ENCODE assay signal across 7 cellular contexts in the genomic region with DNA sequence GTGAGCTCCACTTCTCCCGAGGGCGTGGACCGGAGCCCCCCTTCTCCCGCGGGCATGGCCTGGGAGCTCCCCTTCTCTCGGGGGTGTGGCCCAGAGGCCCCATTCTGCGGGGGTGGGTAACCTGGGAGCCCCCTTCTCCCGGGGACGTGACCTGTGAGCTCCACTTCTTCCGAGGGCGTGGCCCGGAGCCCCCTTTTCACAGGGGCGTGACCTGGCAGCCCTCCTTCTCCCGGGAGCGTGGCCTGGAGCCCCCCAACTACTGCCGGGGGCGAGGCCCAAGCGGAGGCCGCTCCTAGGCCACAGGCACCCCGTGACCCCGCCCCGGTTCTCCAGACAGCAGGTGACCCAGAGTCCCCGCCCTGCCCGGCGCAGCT.
DNase-seq lines count a peak whose midpoint lies in the region; ATAC-seq and TF ChIP-seq lines count a peak whose summit lies in the region.

No MANE protein-coding gene starts in this region.

- DNase-seq in WERI-Rb-1: peak; percentile 44
- DNase-seq in foreskin fibroblast: no peak
- no peak for DNase-seq in COR-L47 (lab: John Stamatoyannopoulos, UW)
- no peak for DNase-seq in NCI-H1694 (lab: John Stamatoyannopoulos, UW)

- peaks cover 8% of the 10 kb centered on the region for H3K36me3 ChIP-seq in WERI-Rb-1

- H3K9me3 ChIP-seq in WERI-Rb-1 (ENCODE audit: severe bottlenecking): no peaks in the 10 kb centered on the region

- TF ChIP-seq CTCF in WERI-Rb-1 (IDR thresholded peaks at IDR 0.05; ENCODE audit: low read depth, low read length) (no peak), foreskin fibroblast (IDR thresholded peaks at IDR 0.05; ENCODE audit: low read depth, low read length) (no peak)

- peak overlapping the region; percentile 86 for H3K4me3 ChIP-seq in WERI-Rb-1 (ENCODE audit: low read depth, low read length)
- H3K4me3 ChIP-seq in foreskin fibroblast (ENCODE audit: low read depth in 1 of 2, low read length in 2 of 2): peak overlapping the region; percentile 84 to 97
- peak overlapping the region; percentile 66 to 88 (median 74) for H3K4me3 ChIP-seq in skin epidermis

- H3K27me3 ChIP-seq in WERI-Rb-1 (ENCODE audit: insufficient read depth, low read depth, severe bottlenecking): no peaks in the 10 kb centered on the region

- H3K27ac ChIP-seq in WERI-Rb-1 (peak overlapping the region; percentile 99), skin epidermis (peak overlapping the region; percentile 72 to 98 (median 92))

- peak; percentile 12 for ATAC-seq in GM18508 (IDR thresholded peaks at IDR 0.05; ENCODE audit: insufficient read depth, unreplicated experiment)
- peak; percentile 8 for ATAC-seq in HG02798 (IDR thresholded peaks at IDR 0.05; ENCODE audit: poor library complexity, unreplicated experiment)
